Comparison of ENCODE assay signal across 22 cellular contexts in the genomic region with DNA sequence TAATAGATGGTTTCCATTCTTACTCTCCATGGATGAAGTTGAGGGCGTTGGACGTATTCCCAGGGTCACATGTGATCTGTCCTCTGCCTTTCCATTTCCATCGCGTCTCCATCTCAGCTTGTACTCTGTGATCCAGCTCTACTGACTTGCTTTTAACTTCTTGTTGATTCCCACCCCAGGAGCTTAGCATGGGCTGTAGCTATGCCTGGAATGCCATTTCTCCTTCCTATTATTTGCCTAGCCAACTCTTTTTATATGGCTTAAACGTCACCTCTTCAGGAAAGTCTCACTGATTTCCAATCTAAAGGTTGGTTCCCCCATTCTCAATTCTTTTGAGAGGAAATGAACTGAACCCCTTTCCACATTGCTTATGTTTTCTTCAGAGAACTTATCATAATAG.
"Had no signal": no experiment of that assay in that cellular context is flagged by ENCODE, and none has a peak within 500 bp of the region (broad histone marks: within the 10 kb centered on the region; RNA-seq: fewer than 3 reads in every experiment).

No MANE protein-coding gene starts in this region.

- H3K4me3 ChIP-seq: MG63, SJSA1, SK-N-MC had no signal

- H3K27ac ChIP-seq: HL-60, SJSA1, SK-N-MC had no signal

- FAIRE-seq: HTR-8/SVneo, RCC 7860 had no signal

- H3K4me1 ChIP-seq: SJSA1 had no signal

- H3K36me3 ChIP-seq: MG63, SJSA1 had no signal

- H3K9me3 ChIP-seq: MG63, SJSA1 had no signal

- DNase-seq: KBM-7, MG63, NCI-H1092, NCI-H1105 treated with DMSO at 0.1 percent for 48 hours, NCI-H1417 treated with DMSO at 0.1 percent for 48 hours, NCI-H146, NCI-H1694 treated with DMSO at 0.1 percent for 48 hours, NCI-H1930, NCI-H2081, NCI-H2107, NCI-H2227 treated with DMSO at 0.1 percent for 48 hours, NCI-H524, NCI-H526 treated with DMSO at 0.1 percent for 48 hours, NCI-H774, Right ventricle myocardium superior, RPMI8226, SIG-M5 had no signal

- H3K27me3 ChIP-seq: MG63, SJSA1 had no signal
